In genomic region chr1:183081402-183082110, GRCh38 we compare ENCODE assay signal across 1 cellular context.
TF ChIP-seq lines count a peak whose summit lies in the region.

No MANE protein-coding gene starts in this region.

TF ChIP-seq in HEK293, 187 proteins besides CTCF, POLR2A, EP300 and RAD21 (continued from another document):
- no peak for TF ChIP-seq PATZ1 (tag by site-specific recombination; IDR thresholded peaks at IDR 0.05)
- TF ChIP-seq GFI1B (tag by site-specific recombination; IDR thresholded peaks at IDR 0.05) = 0 out of 2 replicates have a peak, but pooled peaks have one; percentile 57
- no peak for TF ChIP-seq ZBTB20 (tag by site-specific recombination; IDR thresholded peaks at IDR 0.05)
- TF ChIP-seq ZNF791 (tag by site-specific recombination; IDR thresholded peaks at IDR 0.05) = peak; percentile 53; the same call in 1 of the 2 replicates
TF ChIP-seq in HEK293: peak in this region for 42.
